Comparison of ENCODE assay signal across 14 cellular contexts in genomic region chr10:1674501-1674900, GRCh38.
A peak's percentile ranks its signal among the peaks of the same experiment; 100 is the strongest.
DNase-seq lines count a peak whose midpoint lies in the region; ATAC-seq and TF ChIP-seq lines count a peak whose summit lies in the region.
"Had no signal": no experiment of that assay in that cellular context is flagged by ENCODE, and none has a peak within 500 bp of the region (broad histone marks: within the 10 kb centered on the region; RNA-seq: fewer than 3 reads in every experiment).

No MANE protein-coding gene starts in this region.

- DNase-seq in GM13977 (ENCODE audit: low spot score), result peak; percentile 69
- DNase-seq in posterior cingulate gyrus, result no peak
- no peak for DNase-seq in ureter (ENCODE audit: low spot score)
- no peak for DNase-seq in middle frontal gyrus (ENCODE audit: extremely low spot score, low spot score)
- DNase-seq in Right ventricle myocardium inferior (ENCODE audit: missing footprints), result no peak
- DNase-seq: activated CD4-positive, alpha-beta T cell treated with anti-CD3 and anti-CD28 coated beads, Interleukin-2, amount 50 U/mL, for 48 hours; effector CD8-positive, alpha-beta T cell; NCI-H1417 treated with DMSO at 0.1 percent for 48 hours; NCI-H2227 treated with DMSO at 0.1 percent for 48 hours; OCI-M1 had no signal

- no peak for TF ChIP-seq CTCF in GM13977 (IDR thresholded peaks at IDR 0.05; ENCODE audit: extremely low read depth, insufficient read depth, missing control alignments)

- ATAC-seq in GM19351 (IDR thresholded peaks at IDR 0.05; ENCODE audit: unreplicated experiment) (peak; percentile 78), HG02759 (IDR thresholded peaks at IDR 0.05; ENCODE audit: unreplicated experiment) (peak; percentile 84), HG03565 (IDR thresholded peaks at IDR 0.05; ENCODE audit: unreplicated experiment) (peak; percentile 59), Right ventricle myocardium inferior (no peak)
- ATAC-seq: GM23338 had no signal

- intact Hi-C loops in posterior cingulate gyrus (cut with DNase I), result no loop called here
- intact Hi-C loops in Right ventricle myocardium inferior (cut with DNase I), result no loop called here

- in situ Hi-C loops in GM13977 (cut with MboI; ENCODE audit: low pct_unique_long_range_greater_than_20kb, low sequenced_read_pairs, unreplicated experiment), result no loop called here
